ENCODE assay signal across 10 cellular contexts in the genomic region with DNA sequence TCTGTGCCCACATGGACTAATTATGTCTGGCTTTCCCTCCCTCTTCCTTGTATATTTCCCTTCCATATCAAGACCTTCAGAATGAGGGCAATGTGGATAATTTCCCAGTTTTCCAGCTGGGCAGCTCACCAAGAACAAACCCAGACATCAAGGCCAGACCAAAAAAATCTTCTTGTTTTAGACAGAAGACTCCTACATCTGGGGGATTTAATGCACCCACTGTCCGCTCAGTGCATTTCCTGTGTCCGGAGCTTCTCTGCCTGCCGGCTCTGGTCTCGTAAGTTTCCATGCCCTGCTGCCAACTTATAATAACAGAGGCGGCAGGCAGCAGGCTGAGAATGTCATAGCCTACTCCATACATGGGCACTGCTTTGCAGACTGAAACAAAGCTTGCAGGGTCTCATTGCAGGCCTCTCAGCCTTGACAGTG.
A peak's percentile ranks its signal among the peaks of the same experiment; 100 is the strongest.
DNase-seq lines count a peak whose midpoint lies in the region; ATAC-seq, FAIRE-seq and TF ChIP-seq lines count a peak whose summit lies in the region.
"Had no signal": no experiment of that assay in that cellular context is flagged by ENCODE, and none has a peak within 500 bp of the region (broad histone marks: within the 10 kb centered on the region; RNA-seq: fewer than 3 reads in every experiment).

No MANE protein-coding gene starts in this region.

- TF ChIP-seq CTCF in DND-41 (IDR thresholded peaks at IDR 0.05; ENCODE audit: borderline replicate concordance, extremely low read depth, low read length, poor library complexity, severe bottlenecking) (no peak), cardiac fibroblast (IDR thresholded peaks at IDR 0.05; ENCODE audit: low read depth, low read length) (no peak), kidney (IDR thresholded peaks at IDR 0.05; ENCODE audit: borderline replicate concordance, extremely low read depth, insufficient read depth) (no peak), OCI-LY7 (conservative IDR thresholded peaks at IDR 0.05; ENCODE audit: low read length) (no peak)

- H4K20me1 ChIP-seq in DND-41 (ENCODE audit: insufficient read depth, low read length), result no peaks in the 10 kb centered on the region
- no peaks in the 10 kb centered on the region for H4K20me1 ChIP-seq in OCI-LY7 (ENCODE audit: insufficient read depth, low read length)

- intact Hi-C loops in kidney (cut with DNase I) (no loop called here), OCI-LY7 (cut with micrococcal nuclease; ENCODE audit: unreplicated experiment) (no loop called here)

- H3K9me3 ChIP-seq in DND-41 (ENCODE audit: insufficient read depth, low read length, severe bottlenecking), result peaks cover 10% of the 10 kb centered on the region
- H3K9me3 ChIP-seq in kidney (ENCODE audit: control insufficient read depth in 1 of 2, low read length in 2 of 2), result peaks cover 5 to 7% of the 10 kb centered on the region in 2 donors
- no peaks in the 10 kb centered on the region for H3K9me3 ChIP-seq in skeletal muscle satellite cell (replicated peaks; ENCODE audit: low read length)
- H3K9me3 ChIP-seq in OCI-LY7 (ENCODE audit: low read length), result peaks cover 7% of the 10 kb centered on the region; the same call in 1 of the 2 replicates

- DNase-seq in DND-41, result no peak
- DNase-seq in cardiac fibroblast (ENCODE audit: low read depth in 2 of 2), result peak; percentile 28 to 69
- DNase-seq in kidney, result no peak
- no peak for DNase-seq in occipital lobe (lab: John Stamatoyannopoulos, UW)
- no peak for DNase-seq in HuH-7.5 (ENCODE audit: low spot score)
- DNase-seq in OCI-LY7 (ENCODE audit: low spot score), result no peak
- no peak for DNase-seq in NCI-H187 (lab: John Stamatoyannopoulos, UW)
- DNase-seq: DMS79 treated with DMSO at 0.1 percent for 48 hours had no signal

- H3K27me3 ChIP-seq in DND-41 (ENCODE audit: insufficient read depth, low read length, poor library complexity) (no peaks in the 10 kb centered on the region), skeletal muscle satellite cell (ENCODE audit: control insufficient read depth, insufficient read depth, low read length) (no peaks in the 10 kb centered on the region)

- POLR2A ChIA-PET in OCI-LY7 (lab: Charles Lee), result interaction anchor here (0.6 kb wide), 1 partner anchor 779 kb away, joined by 3 read pairs; no protein-coding TSS in a partner anchor

- H3K9ac ChIP-seq in DND-41 (ENCODE audit: low read depth, low read length) (no peak overlapping the region), kidney (ENCODE audit: low read length in 2 of 2) (peak overlapping the region in 1 of 2 donors; percentile 51), skeletal muscle satellite cell (ENCODE audit: low read depth, low read length) (peak overlapping the region; percentile 45)

- H3K27ac ChIP-seq in DND-41 (ENCODE audit: low read length) (peak overlapping the region; percentile 30; the same call in 1 of the 2 replicates), kidney (ENCODE audit: low read depth in 2 of 2, low read length in 2 of 2) (peak overlapping the region; percentile 70 to 76), OCI-LY7 (ENCODE audit: low read depth, low read length, poor library complexity, severe bottlenecking) (no peak overlapping the region)

- H3K79me2 ChIP-seq in DND-41 (ENCODE audit: insufficient read depth, low read length), result peaks cover 48% of the 10 kb centered on the region
- no peaks in the 10 kb centered on the region for H3K79me2 ChIP-seq in OCI-LY7 (ENCODE audit: insufficient read depth, low read depth, low read length)

- H3K36me3 ChIP-seq in DND-41 (ENCODE audit: insufficient read depth, low read length) (peaks cover 81% of the 10 kb centered on the region), kidney (ENCODE audit: control insufficient read depth in 1 of 2, insufficient read depth in 2 of 2, low read length in 2 of 2) (peaks cover 2 to 7% of the 10 kb centered on the region in 2 donors), skeletal muscle satellite cell (ENCODE audit: insufficient read depth, low read length) (no peaks in the 10 kb centered on the region), OCI-LY7 (ENCODE audit: insufficient read depth, low read length) (peaks cover 49% of the 10 kb centered on the region)

- ATAC-seq in DND-41 (ENCODE audit: insufficient read depth, low read depth), result no peak

- CTCF ChIA-PET in OCI-LY7 (lab: Charles Lee; ENCODE audit: unreplicated experiment), result no interaction called here

- peaks cover 10% of the 10 kb centered on the region for H3K4me1 ChIP-seq in DND-41 (ENCODE audit: insufficient read depth, low read length)
- H3K4me1 ChIP-seq in kidney (ENCODE audit: control insufficient read depth in 1 of 2, insufficient read depth in 1 of 2, low read depth in 1 of 2, low read length in 2 of 2), result peaks cover 15 to 25% of the 10 kb centered on the region in 2 donors
- peaks cover 15% of the 10 kb centered on the region for H3K4me1 ChIP-seq in skeletal muscle satellite cell (ENCODE audit: control insufficient read depth, insufficient read depth, low read length)
- H3K4me1 ChIP-seq in OCI-LY7 (ENCODE audit: insufficient read depth, low read length, poor library complexity, severe bottlenecking), result peaks cover 11% of the 10 kb centered on the region

- H3K4me2 ChIP-seq in DND-41 (ENCODE audit: insufficient read depth, low read length) (no peak overlapping the region), skeletal muscle satellite cell (ENCODE audit: low read length) (peak overlapping the region; percentile 53), OCI-LY7 (ENCODE audit: low read length) (no peak overlapping the region)

- H2AFZ ChIP-seq in DND-41 (ENCODE audit: low read depth, low read length) (no peak overlapping the region), OCI-LY7 (ENCODE audit: low read length) (no peak overlapping the region)

- H3K4me3 ChIP-seq in DND-41 (ENCODE audit: low read depth in 1 of 2, low read length in 2 of 2) (no peak overlapping the region), cardiac fibroblast (replicated peaks in 1 of 2; ENCODE audit: low read depth in 2 of 2, low read length in 2 of 2) (no peak overlapping the region), kidney (ENCODE audit: low read length in 2 of 2) (no peak overlapping the region), skeletal muscle satellite cell (ENCODE audit: low read length) (no peak overlapping the region), OCI-LY7 (ENCODE audit: low read depth, low read length, poor library complexity, severe bottlenecking) (no peak overlapping the region)

- no TSS peak for BruUV-seq in OCI-LY7 (replicated peaks; lab: Mats Ljungman, UMichigan)

- H3K9me2 ChIP-seq in OCI-LY7 (ENCODE audit: insufficient read depth, low read length), result no peaks in the 10 kb centered on the region

- no peak for FAIRE-seq in kidney (lab: Jason Lieb, UNC)
- FAIRE-seq: keratinocyte had no signal

Comparison
In these comparisons a context has a peak if more than half of its experiments do, and no peak if none do; other contexts are left out.
1. DNase-seq: peak in cardiac fibroblast (2 of 2); none in DND-41 (single experiment), kidney (single experiment), occipital lobe (single experiment), HuH-7.5 (single experiment), OCI-LY7 (single experiment) and NCI-H187 (0 of 2).